In genomic region chr12:111753144-111753881, GRCh38 we compare ENCODE assay signal across 8 cellular contexts. TPM values are rescaled to one million over a fixed set of nuclear protein-coding genes. Genes with fewer than 3 reads are reported as not detected.
DNase-seq lines count a peak whose midpoint lies in the region; ATAC-seq, FAIRE-seq and TF ChIP-seq lines count a peak whose summit lies in the region.

No MANE protein-coding gene starts in this region.

- TF ChIP-seq CTCF in GM12878 (IDR thresholded peaks at IDR 0.05 in 2 of 3, conservative IDR thresholded peaks at IDR 0.05 in 1 of 3; ENCODE audit: control insufficient read depth in 2 of 3, extremely low read depth in 1 of 3, insufficient read depth in 1 of 3, low read depth in 3 of 3, low read length in 3 of 3), result peak; percentile 77 to 92 (median 81)

- peak; percentile 54 for DNase-seq in ELR (ENCODE audit: low read depth)
- peak; percentile 27 for DNase-seq in LoVo (ENCODE audit: low spot score)
- DNase-seq in GM12878 (ENCODE audit: low read depth, low spot score), result no peak
- DNase-seq in iPS-NIHi11 (ENCODE audit: low spot score), result peak; percentile 92
- no peak for DNase-seq in stimulated activated CD8-positive, alpha-beta memory T cell treated with anti-CD3 and anti-CD28 coated beads, Interleukin-4, amount 100 ng/mL, for 48 hours

- RAD21 ChIA-PET in GM12878 (lab: Charles Lee; ENCODE audit: unreplicated experiment), result interaction anchor here (0.6 to 3.9 kb wide), 13 partner anchors 9 to 66 kb away, joined by 3 to 59 read pairs (median 6); no protein-coding TSS in a partner anchor

- SMC1A ChIA-PET in GM12878 (lab: Charles Lee; ENCODE audit: uncharacterized antibody, unreplicated experiment), result interaction anchor here (1.0 to 4.2 kb wide), 8 partner anchors 8 to 67 kb away, joined by 3 to 89 read pairs (median 6); no protein-coding TSS in a partner anchor

- WGBS in GM12878 (ENCODE audit: insufficient coverage, insufficient replicate concordance, low lambda C conversion rate, missing lambda C conversion rate), result 79% methylated on average over 23 of the region's 23 CpGs

- H3K9ac ChIP-seq in GM12878 (ENCODE audit: control insufficient read depth, insufficient read depth, low read length) (no peak overlapping the region), subcutaneous abdominal adipose tissue (ENCODE audit: low read length in 5 of 5) (no peak overlapping the region)

- H3K36me3 ChIP-seq in GM12878 (ENCODE audit: control insufficient read depth in 2 of 2, insufficient read depth in 2 of 2, low read length in 1 of 2) (no peaks in the 10 kb centered on the region; a peak in 2 of 4 replicates), subcutaneous abdominal adipose tissue (ENCODE audit: control insufficient read depth in 5 of 5, insufficient read depth in 5 of 5, low read length in 5 of 5) (peaks cover 9 to 48% (median 30%) of the 10 kb centered on the region in 5 donors)

- ATAC-seq in GM12878 (peak; percentile 77), GM19452 (IDR thresholded peaks at IDR 0.05; ENCODE audit: unreplicated experiment) (no peak), HG02623 (IDR thresholded peaks at IDR 0.05; ENCODE audit: unreplicated experiment) (no peak)

- TF ChIP-seq EP300 in GM12878 (IDR thresholded peaks at IDR 0.05; ENCODE audit: borderline replicate concordance in 1 of 2, control insufficient read depth in 1 of 2, low read depth in 2 of 2, low read length in 2 of 2), result no peak

- H3K27ac ChIP-seq in GM12878 (ENCODE audit: control insufficient read depth, insufficient read depth) (no peak overlapping the region), subcutaneous abdominal adipose tissue (ENCODE audit: low read depth, low read length) (peak overlapping the region; percentile 50)

- POLR2A ChIA-PET in GM12878 (lab: Charles Lee), result interaction anchor here (0.5 to 1.5 kb wide), 3 partner anchors 24 to 69 kb away, joined by 3 to 4 read pairs (median 3); no protein-coding TSS in a partner anchor

- in situ Hi-C loops in GM12878 (cut with MboI), result loop anchor here (10.0 kb wide), 1 partner anchor 61 kb away; no protein-coding TSS in a partner anchor

- H3K4me2 ChIP-seq in GM12878 (ENCODE audit: control insufficient read depth, insufficient read depth), result no peak overlapping the region

- H3K27me3 ChIP-seq in GM12878 (replicated peaks in 1 of 2; ENCODE audit: control insufficient read depth in 2 of 2, insufficient read depth in 2 of 2, low read length in 1 of 2) (no peaks in the 10 kb centered on the region), subcutaneous abdominal adipose tissue (ENCODE audit: control insufficient read depth in 5 of 5, insufficient read depth in 4 of 5, low read length in 5 of 5) (no peaks in the 10 kb centered on the region)

- CTCF ChIA-PET in GM12878 (lab: Yijun Ruan, JAX), result interaction anchor here (0.5 to 7.0 kb wide), 17 partner anchors 9 to 823 kb away, joined by 3 to 170 read pairs (median 4); partner anchors contain the start of gene MAPKAPK5

- H3K4me1 ChIP-seq in GM12878 (ENCODE audit: control insufficient read depth, insufficient read depth, low read length), result peaks cover 11% of the 10 kb centered on the region
- peaks cover 3 to 47% (median 35%) of the 10 kb centered on the region in 5 donors for H3K4me1 ChIP-seq in subcutaneous abdominal adipose tissue (ENCODE audit: control insufficient read depth in 5 of 5, insufficient read depth in 5 of 5, low read length in 5 of 5)

- no peaks in the 10 kb centered on the region for H3K9me3 ChIP-seq in GM12878 (replicated peaks; ENCODE audit: control insufficient read depth, insufficient read depth, low read length)
- no peaks in the 10 kb centered on the region for H3K9me3 ChIP-seq in subcutaneous abdominal adipose tissue (ENCODE audit: control insufficient read depth in 5 of 5, low read length in 5 of 5)

- no peaks in the 10 kb centered on the region for H3K79me2 ChIP-seq in GM12878 (ENCODE audit: control insufficient read depth, insufficient read depth, low read length)

- no peak for FAIRE-seq in GM12878 (lab: Jason Lieb, UNC)

- BruUV-seq in GM12878 (replicated peaks; lab: Mats Ljungman, UMichigan), result no TSS peak

- no peaks in the 10 kb centered on the region for H4K20me1 ChIP-seq in GM12878 (ENCODE audit: control insufficient read depth, insufficient read depth)

- peak; percentile 76 for TF ChIP-seq RAD21 in GM12878 (IDR thresholded peaks at IDR 0.05; ENCODE audit: insufficient read depth, low read depth, low read length)

- H3K4me3 ChIP-seq in GM12878 (no peak overlapping the region), subcutaneous abdominal adipose tissue (ENCODE audit: low read depth in 1 of 5, low read length in 5 of 5) (no peak overlapping the region)

- intact Hi-C loops in GM12878 (cut with micrococcal nuclease; ENCODE audit: unreplicated experiment), result loop anchor here (1.0 kb wide), 2 partner anchors 35 to 60 kb away; no protein-coding TSS in a partner anchor

- 0 out of 2 replicates have a peak, but pooled peaks have one; percentile 16 for TF ChIP-seq POLR2A in GM12878 (IDR thresholded peaks at IDR 0.05; ENCODE audit: low read depth, low read length)

- H2AFZ ChIP-seq in GM12878 (ENCODE audit: control insufficient read depth, low read depth, low read length), result no peak overlapping the region

TF ChIP-seq in GM12878, 131 proteins besides CTCF, POLR2A, EP300 and RAD21 (continues in another document):
- TF ChIP-seq POLR2AphosphoS2 (IDR thresholded peaks at IDR 0.05; ENCODE audit: low read depth, low read length) (no peak), TARDBP (IDR thresholded peaks at IDR 0.05; ENCODE audit: borderline replicate concordance) (no peak), EGR1 (IDR thresholded peaks at IDR 0.05; ENCODE audit: borderline replicate concordance in 1 of 2, low read depth in 2 of 2, low read length in 2 of 2) (no peak), YY1 (IDR thresholded peaks at IDR 0.05; ENCODE audit: low read depth, low read length) (peak; percentile 40; the same call in 1 of the 2 replicates), SRF (IDR thresholded peaks at IDR 0.05; ENCODE audit: low read depth in 2 of 2, low read length in 2 of 2) (no peak), SPI1 (IDR thresholded peaks at IDR 0.05; ENCODE audit: borderline replicate concordance, insufficient read depth, low read depth, low read length) (no peak), ESRRA (IDR thresholded peaks at IDR 0.05; ENCODE audit: low read length) (no peak), ATF2 (IDR thresholded peaks at IDR 0.05; ENCODE audit: low read length) (no peak), IKZF1 (conservative IDR thresholded peaks at IDR 0.05) (0 out of 2 replicates have a peak, but pooled peaks have one; percentile 47), KLF5 (IDR thresholded peaks at IDR 0.05; ENCODE audit: partially characterized antibody) (no peak), SMARCA5 (IDR thresholded peaks at IDR 0.05) (0 out of 2 replicates have a peak, but pooled peaks have one; percentile 41)

RNA-seq across cellular contexts. Expression of gene ALDH2, which starts 13.4 kb away (rescaled TPM):
- 1.4 and 2.4 TPM in 2 replicates for total RNA-seq in GM12878 (2013; cell fraction: nucleolus; rRNA removed)
- 11.9 and 12.2 TPM in 2 replicates for total RNA-seq in GM12878 (2014; rRNA removed)
- total RNA-seq in GM12878 (2014; rRNA removed; fragmentation: Illumina TruSeq; extraction: Trizol), result 4.5 and 4.8 TPM in 2 replicates
- total RNA-seq in GM12878 (2021), result 15.2 and 16.6 TPM in 2 replicates
- 4.5 TPM for polyA plus RNA-seq in GM12878 (2011; ENCODE audit: low read depth)
- 1.4 TPM in 2 replicates for polyA plus RNA-seq in GM12878 (2011; rRNA removed)
- polyA plus RNA-seq in GM12878 (2011; cell fraction: cytosol; rRNA removed), result 1.1 and 1.7 TPM in 2 replicates
- polyA plus RNA-seq in GM12878 (2011; cell fraction: nucleus; rRNA removed), result 3.8 and 5.1 TPM in 2 replicates
- polyA plus RNA-seq in GM12878 (2012), result 10.4 and 17.1 TPM in 2 replicates
- polyA plus RNA-seq in GM12878 (2014; fragmentation: Illumina TruSeq; extraction: Trizol), result 5.9 and 7.7 TPM in 2 replicates
- 1 to 10 TPM; 1.8 to 4.9 TPM for polyA plus RNA-seq in GM12878 (2014; fragmentation: Nextera tagmentation; extraction: Ambion mirVana)
- polyA plus RNA-seq in GM12878 (2014; rRNA removed), result 16.2 and 16.4 TPM in 2 replicates
- polyA plus RNA-seq in GM12878 (2016; fragmentation: Nextera tagmentation; extraction: Ambion mirVana), result 10 to 100 TPM in 1 of 2 experiments, 1 to 10 TPM in 1; 9.7 to 12.4 TPM
- 0.22 and 1.1 TPM in 2 replicates for polyA minus RNA-seq in GM12878 (2011; rRNA and poly(A)+ RNA removed)
- not detected in 2 replicates for polyA minus RNA-seq in GM12878 (2011; cell fraction: cytosol; rRNA and poly(A)+ RNA removed)
- polyA minus RNA-seq in GM12878 (2011; cell fraction: nucleus; rRNA and poly(A)+ RNA removed), result 0.48 and 1.1 TPM in 2 replicates

Comparison
In these comparisons a context has a peak if more than half of its experiments do, and no peak if none do; other contexts are left out.
1. DNase-seq: peak in ELR (single experiment), LoVo (single experiment) and iPS-NIHi11 (single experiment); none in GM12878 (single experiment) and stimulated activated CD8-positive, alpha-beta memory T cell treated with anti-CD3 and anti-CD28 coated beads, Interleukin-4, amount 100 ng/mL, for 48 hours (single experiment).